21 cellular contexts compared by ENCODE assay signal in genomic region chr16:68113765-68114240, GRCh38. TPM values are rescaled to one million over a fixed set of nuclear protein-coding genes. Genes with fewer than 3 reads are reported as not detected.
A peak's percentile ranks its signal among the peaks of the same experiment; 100 is the strongest.
DNase-seq lines count a peak whose midpoint lies in the region; ATAC-seq, FAIRE-seq and TF ChIP-seq lines count a peak whose summit lies in the region.
"Had no signal": no experiment of that assay in that cellular context is flagged by ENCODE, and none has a peak within 500 bp of the region (broad histone marks: within the 10 kb centered on the region; RNA-seq: fewer than 3 reads in every experiment).

No MANE protein-coding gene starts in this region.

- TF ChIP-seq POLR2A in erythroblast (IDR thresholded peaks at IDR 0.05; ENCODE audit: low read length) = no peak
- TF ChIP-seq POLR2A in body of pancreas (IDR thresholded peaks at IDR 0.05) = no peak

- no peak for DNase-seq in CD4-positive, alpha-beta T cell
- DNase-seq in WTC11 (ENCODE audit: low spot score) (no peak), left lobe of liver (ENCODE audit: low spot score) (no peak), psoas muscle (peak in 1 of 2 donors; percentile 36), erythroblast (lab: John Stamatoyannopoulos, UW) (no peak), urothelium cell line (ENCODE audit: low spot score) (no peak), body of pancreas (no peak)
- DNase-seq: CD4-positive, alpha-beta memory T cell; GDM1; GOT3; NCI-H1436; NCI-H2029; NCI-H2171; NCI-H510A; NCI-H774; PC-9 had no signal

- peaks cover 92% of the 10 kb centered on the region for H3K4me1 Mint-ChIP-seq in CD4-positive, alpha-beta T cell (ENCODE audit: low read depth)
- H3K4me1 Mint-ChIP-seq in WTC11 = no peaks in the 10 kb centered on the region

- H3K4me1 ChIP-seq in psoas muscle (peaks cover 31% of the 10 kb centered on the region), body of pancreas (no peaks in the 10 kb centered on the region)
- H3K4me1 ChIP-seq: SJSA1 had no signal

- H3K27ac Mint-ChIP-seq in CD4-positive, alpha-beta T cell = peak overlapping the region; percentile 45
- no peak overlapping the region for H3K27ac Mint-ChIP-seq in WTC11

- peaks cover 7% of the 10 kb centered on the region for H3K9me3 ChIP-seq in CD4-positive, alpha-beta T cell (ENCODE audit: control insufficient read depth, low read length)
- H3K9me3 ChIP-seq in psoas muscle (peaks cover 15% of the 10 kb centered on the region), body of pancreas (no peaks in the 10 kb centered on the region)

- CTCF ChIA-PET in CD4-positive, alpha-beta T cell (lab: Charles Lee) = no interaction called here
- CTCF ChIA-PET in WTC11 (lab: Charles Lee) = interaction anchor here (1.0 to 1.9 kb wide), 3 partner anchors 20 to 29 kb away, joined by 4 to 9 read pairs (median 6); no protein-coding TSS in a partner anchor

- no peak overlapping the region for H3K27ac ChIP-seq in CD4-positive, alpha-beta T cell (ENCODE audit: low read depth, low read length)
- H3K27ac ChIP-seq in psoas muscle = no peak overlapping the region
- no peak overlapping the region for H3K27ac ChIP-seq in body of pancreas
- H3K27ac ChIP-seq: KMS-11, PC-9, SJSA1 had no signal

- H3K4me3 ChIP-seq in psoas muscle (no peak overlapping the region), body of pancreas (no peak overlapping the region)
- H3K4me3 ChIP-seq: PC-9, SJSA1 had no signal

- peaks cover 12% of the 10 kb centered on the region for H3K9me3 Mint-ChIP-seq in CD4-positive, alpha-beta T cell
- H3K9me3 Mint-ChIP-seq in WTC11 = peaks cover 29% of the 10 kb centered on the region

- H3K36me3 ChIP-seq in psoas muscle (ENCODE audit: insufficient read depth in 1 of 2, low read depth in 1 of 2) = no peaks in the 10 kb centered on the region
- no peaks in the 10 kb centered on the region for H3K36me3 ChIP-seq in body of pancreas (replicated peaks in 1 of 2; ENCODE audit: insufficient read depth in 1 of 2, low read depth in 2 of 2)
- H3K36me3 ChIP-seq: SJSA1 had no signal

- no peak for ATAC-seq in CD4-positive, alpha-beta T cell (ENCODE audit: poor library complexity)
- ATAC-seq in WTC11 (no peak), left lobe of liver (peak; percentile 35), psoas muscle (peak in 3 of 4 donors; percentile 21 to 27 (median 21)), body of pancreas (no peak)

- H3K27me3 ChIP-seq in CD4-positive, alpha-beta T cell (ENCODE audit: control insufficient read depth, insufficient read depth, low read length) = no peaks in the 10 kb centered on the region
- no peaks in the 10 kb centered on the region for H3K27me3 ChIP-seq in psoas muscle (ENCODE audit: insufficient read depth in 3 of 3, low read length in 2 of 3)
- no peaks in the 10 kb centered on the region for H3K27me3 ChIP-seq in body of pancreas
- H3K27me3 ChIP-seq: SJSA1 had no signal

- POLR2A ChIA-PET in CD4-positive, alpha-beta T cell (lab: Charles Lee) = interaction anchor here (0.6 kb wide), 1 partner anchor 114 kb away, joined by 3 read pairs; no protein-coding TSS in a partner anchor
- POLR2A ChIA-PET in WTC11 (lab: Charles Lee) = no interaction called here

- no peak for FAIRE-seq in urothelium cell line (lab: Jason Lieb, UNC)
- FAIRE-seq: D721Med, GM12891, GM18507 had no signal

- H3K4me3 Mint-ChIP-seq in CD4-positive, alpha-beta T cell = no peak overlapping the region
- no peak overlapping the region for H3K4me3 Mint-ChIP-seq in WTC11

- no peak for TF ChIP-seq CTCF in CD4-positive, alpha-beta T cell (IDR thresholded peaks at IDR 0.05)
- TF ChIP-seq CTCF in WTC11 (IDR thresholded peaks at IDR 0.05) = no peak
- no peak for TF ChIP-seq CTCF in psoas muscle (IDR thresholded peaks at IDR 0.05)
- TF ChIP-seq CTCF in body of pancreas (IDR thresholded peaks at IDR 0.05) = no peak

- peaks cover 41% of the 10 kb centered on the region for H3K36me3 Mint-ChIP-seq in CD4-positive, alpha-beta T cell (ENCODE audit: low read depth)
- H3K36me3 Mint-ChIP-seq in WTC11 = peaks cover 28% of the 10 kb centered on the region

- intact Hi-C loops in CD4-positive, alpha-beta T cell (cut with DNase I, micrococcal nuclease) = no loop called here
- intact Hi-C loops in psoas muscle (cut with DNase I) = no loop called here
- intact Hi-C loops in body of pancreas (cut with DNase I) = no loop called here

- no peaks in the 10 kb centered on the region for H3K27me3 Mint-ChIP-seq in CD4-positive, alpha-beta T cell
- H3K27me3 Mint-ChIP-seq in WTC11 (ENCODE audit: low read depth) = no peaks in the 10 kb centered on the region; the same call in 1 of the 2 replicates
- H3K27me3 Mint-ChIP-seq: CD4-positive, alpha-beta memory T cell had no signal

- WGBS in psoas muscle, 3 donors = 95 to 98% (median 96%) methylated on average over 12 of the region's 12 CpGs
- WGBS in body of pancreas, 2 donors = 92 to 93% methylated on average over 5 to 12 of the region's 12 CpGs

TF ChIP-seq in WTC11, 78 proteins besides CTCF, POLR2A, EP300 and RAD21:
- TF ChIP-seq ZNF423 (CRISPR knock-in tag; IDR thresholded peaks at IDR 0.05) (no peak), IRF2 (CRISPR knock-in tag; IDR thresholded peaks at IDR 0.05; ENCODE audit: borderline replicate concordance, low read depth) (0 out of 2 replicates have a peak, but pooled peaks have one; percentile 26)

RNA-seq across cellular contexts. Expression of gene NFATC3, which starts 28.6 kb away (rescaled TPM):
- 10 to 100 TPM; 84.8 to 94.4 TPM for total RNA-seq in CD4-positive, alpha-beta T cell
- total RNA-seq in WTC11 (2021) (32.5 to 34.6 TPM (median 33.3 TPM) in 3 replicates), left lobe of liver (27.6 TPM), psoas muscle (10 to 100 TPM; 40.8 to 53.5 (median 44.0) TPM), body of pancreas (10 to 100 TPM; 15.5 to 19.5 TPM)
- 10 to 100 TPM in 2 of 3 donors, 1 to 10 TPM in 1; 9.8 to 43.1 (median 17.3) TPM for polyA plus RNA-seq in psoas muscle

Comparison
In these comparisons a context has a peak if more than half of its experiments do, and no peak if none do; other contexts are left out.
1. ATAC-seq: peak in left lobe of liver (single experiment) and psoas muscle (3 of 4); none in CD4-positive, alpha-beta T cell (single experiment), WTC11 (single experiment) and body of pancreas (single experiment).